ENCODE assay signal across 8 cellular contexts in genomic region chr20:5056801-5057599, GRCh38. TPM values are rescaled to one million over a fixed set of nuclear protein-coding genes. Genes with fewer than 3 reads are reported as not detected.
DNase-seq lines count a peak whose midpoint lies in the region; ATAC-seq, FAIRE-seq and TF ChIP-seq lines count a peak whose summit lies in the region.

No MANE protein-coding gene starts in this region.

- no peak for FAIRE-seq in H54 (lab: Jason Lieb, UNC)

- H3K36me3 ChIP-seq in heart right ventricle, result no peaks in the 10 kb centered on the region

- TF ChIP-seq POLR2A in H54 (IDR thresholded peaks at IDR 0.05; ENCODE audit: low read depth, low read length), result no peak

- H3K4me3 Mint-ChIP-seq in activated T-helper 17 cell treated with anti-CD3 and anti-CD28 coated beads, Interleukin-2, amount 50 U/mL, for 72 hours, result peak overlapping the region; percentile 51

- H3K36me3 Mint-ChIP-seq in activated T-helper 17 cell treated with anti-CD3 and anti-CD28 coated beads, Interleukin-2, amount 50 U/mL, for 72 hours (ENCODE audit: low read depth), result no peaks in the 10 kb centered on the region

- 34 to 58% methylated on average over 5 of the region's 5 CpGs for WGBS in heart right ventricle, 2 donors

- peaks cover 0 to 7% (median 0%) of the 10 kb centered on the region in 11 donors for H3K9me3 ChIP-seq in heart right ventricle

- no peaks in the 10 kb centered on the region for H3K27me3 Mint-ChIP-seq in activated T-helper 17 cell treated with anti-CD3 and anti-CD28 coated beads, Interleukin-2, amount 50 U/mL, for 72 hours

- TF ChIP-seq CTCF in AG09319 (IDR thresholded peaks at IDR 0.05; ENCODE audit: low read depth, low read length), result peak; percentile 27
- peak in 5 of 9 donors; percentile 12 to 48 (median 20) for TF ChIP-seq CTCF in heart right ventricle (IDR thresholded peaks at IDR 0.05)

- H3K4me1 Mint-ChIP-seq in activated T-helper 17 cell treated with anti-CD3 and anti-CD28 coated beads, Interleukin-2, amount 50 U/mL, for 72 hours, result peaks cover 8% of the 10 kb centered on the region

- no peak for DNase-seq in AG09319 (ENCODE audit: extremely low read depth, low read depth)
- DNase-seq in H54 (ENCODE audit: insufficient read length, low spot score), result peak; percentile 38
- DNase-seq in SIG-M5 treated with dmso at 0.1 percent for 504 hours (lab: John Stamatoyannopoulos, UW; ENCODE audit: unreplicated experiment), result peak; percentile 93
- peak; percentile 22 to 23 for DNase-seq in heart right ventricle
- DNase-seq in stimulated activated CD4-positive, alpha-beta T cell treated with anti-CD3 and anti-CD28 coated beads, Interleukin-2, amount 100 ng/mL, for 24 hours, result peak; percentile 64 to 79

- intact Hi-C loops in heart right ventricle (cut with DNase I), result no loop called here

- peak; percentile 94 for ATAC-seq in activated T-helper 17 cell treated with anti-CD3 and anti-CD28 coated beads, Interleukin-2, amount 50 U/mL, for 72 hours (replicated peaks)
- ATAC-seq in heart right ventricle (peak in 7 of 8 donors; percentile 64 to 80 (median 73)), GM21619 (IDR thresholded peaks at IDR 0.05; ENCODE audit: unreplicated experiment) (no peak), HG02973 (IDR thresholded peaks at IDR 0.05; ENCODE audit: unreplicated experiment) (no peak)

- no peaks in the 10 kb centered on the region for H3K27me3 ChIP-seq in heart right ventricle

- H3K4me1 ChIP-seq in heart right ventricle, result peaks cover 0 to 21% (median 0%) of the 10 kb centered on the region in 9 donors

- H3K9me3 Mint-ChIP-seq in activated T-helper 17 cell treated with anti-CD3 and anti-CD28 coated beads, Interleukin-2, amount 50 U/mL, for 72 hours, result no peaks in the 10 kb centered on the region

- H3K27ac ChIP-seq in heart right ventricle, result peak overlapping the region in 2 of 10 donors; percentile 6 to 73

- H3K27ac Mint-ChIP-seq in activated T-helper 17 cell treated with anti-CD3 and anti-CD28 coated beads, Interleukin-2, amount 50 U/mL, for 72 hours, result peak overlapping the region; percentile 72

- H3K4me3 ChIP-seq in heart right ventricle, result no peak overlapping the region

RNA-seq across cellular contexts. Expression of gene SLC23A2, which starts 55.7 kb away (rescaled TPM):
- 10 to 100 TPM in 1 of 2 donors, 1 to 10 TPM in 1; 9.0 to 17.2 TPM for total RNA-seq in activated T-helper 17 cell treated with anti-CD3 and anti-CD28 coated beads, Interleukin-2, amount 50 U/mL, for 72 hours
- total RNA-seq in heart right ventricle, result 10 to 100 TPM in 1 of 10 donors, 1 to 10 TPM in 9; 6.3 to 12.3 (median 7.5) TPM
- polyA plus RNA-seq in heart right ventricle, result 1 to 10 TPM; 2.0 to 3.9 TPM

RNA-seq across cellular contexts. Expression of gene TMEM230, which starts 55.9 kb away (rescaled TPM):
- total RNA-seq in activated T-helper 17 cell treated with anti-CD3 and anti-CD28 coated beads, Interleukin-2, amount 50 U/mL, for 72 hours, result 10 to 100 TPM; 50.6 to 64.2 TPM
- total RNA-seq in heart right ventricle, result 10 to 100 TPM; 75.2 to 96.4 (median 82.0) TPM
- 100 to 1,000 TPM in 1 of 2 donors, 10 to 100 TPM in 1; 85.9 to 135 TPM for polyA plus RNA-seq in heart right ventricle

Comparison
In these comparisons a context has a peak if more than half of its experiments do, and no peak if none do; other contexts are left out.
1. ATAC-seq: peak in activated T-helper 17 cell treated with anti-CD3 and anti-CD28 coated beads, Interleukin-2, amount 50 U/mL, for 72 hours (single experiment) and heart right ventricle (7 of 8); none in GM21619 (single experiment) and HG02973 (single experiment).